ENCODE assay signal across 4 cellular contexts in genomic region chr3:159441279-159441678, GRCh38.
"Had no signal": no experiment of that assay in that cellular context is flagged by ENCODE, and none has a peak within 500 bp of the region (broad histone marks: within the 10 kb centered on the region; RNA-seq: fewer than 3 reads in every experiment).

No MANE protein-coding gene starts in this region.

- DNase-seq: H9, HCEC 1CT, HFFc6, KBM-7 had no signal
